ENCODE assay signal across 10 cellular contexts in the genomic region with DNA sequence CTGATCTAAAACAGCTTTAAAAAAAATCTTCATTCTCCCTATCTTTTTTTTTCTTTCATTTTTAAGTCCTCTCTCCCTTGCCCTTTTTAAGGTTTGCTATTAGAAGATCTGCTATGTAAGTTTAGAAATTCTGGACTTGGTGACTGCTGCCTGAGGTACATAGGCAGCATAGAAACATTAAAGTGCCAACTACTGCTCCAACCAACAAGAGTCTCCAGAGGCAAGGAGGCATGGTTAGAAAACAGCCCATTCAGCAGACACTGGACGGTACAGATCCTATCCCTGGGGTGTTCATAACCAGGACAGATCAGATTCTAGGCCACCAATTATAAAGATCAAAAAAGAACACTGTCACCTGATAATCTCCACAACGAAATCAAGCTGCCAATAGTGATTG. TPM values are rescaled to one million over a fixed set of nuclear protein-coding genes. Genes with fewer than 3 reads are reported as not detected.
A peak's percentile ranks its signal among the peaks of the same experiment; 100 is the strongest.
DNase-seq lines count a peak whose midpoint lies in the region; ATAC-seq, FAIRE-seq and TF ChIP-seq lines count a peak whose summit lies in the region.
"Had no signal": no experiment of that assay in that cellular context is flagged by ENCODE, and none has a peak within 500 bp of the region (broad histone marks: within the 10 kb centered on the region; RNA-seq: fewer than 3 reads in every experiment).

No MANE protein-coding gene starts in this region.

- POLR2A ChIA-PET in HepG2 (lab: Yijun Ruan, JAX), result interaction anchor here (1.6 kb wide), 1 partner anchor 62 kb away, joined by 4 read pairs; no protein-coding TSS in a partner anchor

- no peak for ATAC-seq in HepG2
- ATAC-seq in GM19455 (IDR thresholded peaks at IDR 0.05; ENCODE audit: unreplicated experiment), result no peak

- TF ChIP-seq CTCF in ascending aorta (IDR thresholded peaks at IDR 0.05) (no peak), HepG2 (CRISPR knock-in tag; IDR thresholded peaks at IDR 0.05) (no peak), ovary (IDR thresholded peaks at IDR 0.05) (no peak)

- peaks cover 24% of the 10 kb centered on the region for H3K79me2 ChIP-seq in HepG2 (ENCODE audit: insufficient read depth, low read length)

- intact Hi-C loops in ascending aorta (cut with DNase I), result loop anchor here (5.0 kb wide), 1 partner anchor 128 kb away; no protein-coding TSS in a partner anchor
- intact Hi-C loops in HepG2 (cut with micrococcal nuclease; ENCODE audit: unreplicated experiment), result no loop called here
- intact Hi-C loops in ovary (cut with DNase I), result no loop called here

- CTCF ChIA-PET in HepG2 (lab: Yijun Ruan, JAX; ENCODE audit: low intra/inter-chr PET ratio, low total read pairs), result no interaction called here

- in situ Hi-C loops in HepG2 (cut with HindIII; ENCODE audit: extremely low pct_ligation_motif_present, low pct_unique_long_range_greater_than_20kb), result no loop called here

- H3K4me2 ChIP-seq in HepG2 (ENCODE audit: low read depth, low read length), result no peak overlapping the region
- H3K4me2 ChIP-seq: KMS-11 had no signal

- FAIRE-seq in HepG2 (lab: Jason Lieb, UNC), result no peak

- H3K4me3 ChIP-seq in ascending aorta (peak overlapping the region; percentile 28 to 44), HepG2 (replicated peaks in 1 of 3; ENCODE audit: insufficient read depth in 1 of 3, low read depth in 2 of 3, low read length in 3 of 3) (no peak overlapping the region), subcutaneous abdominal adipose tissue (ENCODE audit: low read depth in 1 of 5, low read length in 5 of 5) (peak overlapping the region in 2 of 5 donors; percentile 33 to 38), ovary (no peak overlapping the region)

- WGBS in HepG2 (ENCODE audit: low lambda C conversion rate), result 68% methylated on average over 2 of the region's 2 CpGs
- WGBS in ovary, 3 donors, result 26 to 41% (median 26%) methylated on average over 2 of the region's 2 CpGs

- H2AFZ ChIP-seq in HepG2 (ENCODE audit: low read length), result no peak overlapping the region

- peaks cover 4% of the 10 kb centered on the region for H4K20me1 ChIP-seq in HepG2 (ENCODE audit: insufficient read depth, low read length)

- H3K9ac ChIP-seq in HepG2 (ENCODE audit: insufficient read depth, low read depth, low read length) (no peak overlapping the region), subcutaneous abdominal adipose tissue (ENCODE audit: low read length in 5 of 5) (peak overlapping the region in 3 of 5 donors; percentile 35 to 57 (median 51))
- H3K9ac ChIP-seq: KMS-11 had no signal

- TF ChIP-seq POLR2A in HepG2 (IDR thresholded peaks at IDR 0.05; ENCODE audit: insufficient read depth in 1 of 2, low read depth in 2 of 2, low read length in 2 of 2), result no peak
- no peak for TF ChIP-seq POLR2A in ovary (IDR thresholded peaks at IDR 0.05)

- H3K9me3 ChIP-seq in KOPT-K1 (ENCODE audit: insufficient read depth, low read length, poor library complexity, severe bottlenecking) (no peaks in the 10 kb centered on the region), ascending aorta (no peaks in the 10 kb centered on the region), HepG2 (ENCODE audit: low read length) (no peaks in the 10 kb centered on the region), subcutaneous abdominal adipose tissue (ENCODE audit: control insufficient read depth in 5 of 5, low read length in 5 of 5) (no peaks in the 10 kb centered on the region), ovary (no peaks in the 10 kb centered on the region)

- no TSS peak for BruUV-seq in HepG2 (replicated peaks; lab: Mats Ljungman, UMichigan)

- H3K36me3 ChIP-seq in KOPT-K1 (ENCODE audit: insufficient read depth, low read length), result peaks cover 37% of the 10 kb centered on the region
- peaks cover 3 to 28% of the 10 kb centered on the region in 2 donors for H3K36me3 ChIP-seq in ascending aorta
- peaks cover 14 to 34% of the 10 kb centered on the region in 2 experiments for H3K36me3 ChIP-seq in HepG2 (replicated peaks in 1 of 2; ENCODE audit: control insufficient read depth in 1 of 2, insufficient read depth in 2 of 2, low read length in 2 of 2)
- H3K36me3 ChIP-seq in subcutaneous abdominal adipose tissue (ENCODE audit: control insufficient read depth in 5 of 5, insufficient read depth in 5 of 5, low read length in 5 of 5), result peaks cover 3 to 28% (median 13%) of the 10 kb centered on the region in 5 donors
- H3K36me3 ChIP-seq in ovary, result no peaks in the 10 kb centered on the region

- H3K27ac ChIP-seq in KOPT-K1 (ENCODE audit: low read depth, low read length, poor library complexity, severe bottlenecking), result peak overlapping the region; percentile 61
- H3K27ac ChIP-seq in ascending aorta, result peak overlapping the region; percentile 74 to 78
- peak overlapping the region; percentile 71 for H3K27ac ChIP-seq in HepG2 (ENCODE audit: extremely low read length, insufficient read depth, low read length)
- H3K27ac ChIP-seq in subcutaneous abdominal adipose tissue (ENCODE audit: low read depth, low read length), result peak overlapping the region; percentile 80
- no peak overlapping the region for H3K27ac ChIP-seq in ovary
- H3K27ac ChIP-seq: KMS-11 had no signal

- TF ChIP-seq EP300 in HepG2 (IDR thresholded peaks at IDR 0.05; ENCODE audit: low read depth in 2 of 2, low read length in 2 of 2) (no peak), HepG2 (CRISPR knock-in tag; IDR thresholded peaks at IDR 0.05; ENCODE audit: borderline replicate concordance) (no peak), ovary (IDR thresholded peaks at IDR 0.05) (no peak)

- H3K27me3 ChIP-seq in ascending aorta (no peaks in the 10 kb centered on the region), HepG2 (ENCODE audit: control insufficient read depth in 1 of 2, insufficient read depth in 2 of 2, low read length in 2 of 2) (no peaks in the 10 kb centered on the region), subcutaneous abdominal adipose tissue (ENCODE audit: control insufficient read depth in 5 of 5, insufficient read depth in 4 of 5, low read length in 5 of 5) (no peaks in the 10 kb centered on the region), ovary (no peaks in the 10 kb centered on the region)

- DNase-seq in ascending aorta (ENCODE audit: low spot score in 2 of 2), result peak in 1 of 2 donors; percentile 28
- no peak for DNase-seq in HepG2 (ENCODE audit: low spot score)
- no peak for DNase-seq in Ammon's horn (ENCODE audit: low spot score)
- DNase-seq in stimulated activated CD4-positive, alpha-beta T cell treated with anti-CD3 and anti-CD28 coated beads, Interleukin-15, amount 100 ng/mL, for 24 hours, result no peak
- no peak for DNase-seq in ovary

- no peak for TF ChIP-seq RAD21 in HepG2 (CRISPR knock-in tag; IDR thresholded peaks at IDR 0.05)

- H3K4me1 ChIP-seq in ascending aorta (peaks cover 33 to 73% of the 10 kb centered on the region in 2 donors), HepG2 (ENCODE audit: insufficient read depth, low read length) (peaks cover 38% of the 10 kb centered on the region), subcutaneous abdominal adipose tissue (ENCODE audit: control insufficient read depth in 5 of 5, insufficient read depth in 5 of 5, low read length in 5 of 5) (peaks cover 8 to 83% (median 70%) of the 10 kb centered on the region in 5 donors), ovary (ENCODE audit: insufficient read depth) (peaks cover 15% of the 10 kb centered on the region)

RNA-seq across cellular contexts. Expression of a gene that starts 36.6 kb away (rescaled TPM):
- total RNA-seq in ascending aorta (2.0 TPM), HepG2 (2016; rRNA removed; fragmentation: Illumina TruSeq; extraction: Trizol) (0.88 and 1.00 TPM in 2 replicates), ovary (under 1 TPM in 6 of 7 donors, not detected in 1; 0.15 to 0.87 (median 0.41) TPM)
- total RNA-seq in HepG2 (2016; cell fraction: cytosol; rRNA removed; fragmentation: Illumina TruSeq; extraction: Trizol; ENCODE audit: low read depth), result 0.26 and 0.61 TPM in 2 replicates
- total RNA-seq in HepG2 (2016; cell fraction: insoluble cytoplasmic fraction; rRNA removed; fragmentation: Illumina TruSeq; extraction: Trizol), result 0.62 and 1.2 TPM in 2 replicates
- total RNA-seq in HepG2 (2016; cell fraction: membrane; rRNA removed; fragmentation: Illumina TruSeq; extraction: Trizol), result 1.4 and 1.5 TPM in 2 replicates
- total RNA-seq in HepG2 (2016; cell fraction: nucleus; rRNA removed; fragmentation: Illumina TruSeq; extraction: Trizol), result 1.2 and 1.3 TPM in 2 replicates
- polyA plus RNA-seq in HepG2 (2011; rRNA removed) (2.6 and 2.7 TPM in 2 replicates), ovary (under 1 TPM; 0.12 to 0.18 TPM)
- 2.8 and 3.5 TPM in 2 replicates for polyA plus RNA-seq in HepG2 (2011; cell fraction: cytosol; rRNA removed)
- polyA plus RNA-seq in HepG2 (2011; cell fraction: nucleus; rRNA removed), result 2.1 and 2.9 TPM in 2 replicates
- polyA plus RNA-seq in HepG2 (2012), result 1.5 and 2.0 TPM in 2 replicates
- polyA plus RNA-seq in HepG2 (2016; cell fraction: cytosol; fragmentation: Illumina TruSeq; extraction: Trizol; ENCODE audit: low read depth), result 1.1 TPM in 2 replicates
- polyA plus RNA-seq in HepG2 (2016; cell fraction: insoluble cytoplasmic fraction; fragmentation: Illumina TruSeq; extraction: Trizol; ENCODE audit: low read depth), result 1.2 and 1.5 TPM in 2 replicates
- 1.9 and 2.4 TPM in 2 replicates for polyA plus RNA-seq in HepG2 (2016; cell fraction: membrane; fragmentation: Illumina TruSeq; extraction: Trizol; ENCODE audit: low read depth)
- polyA plus RNA-seq in HepG2 (2016; cell fraction: nucleus; fragmentation: Illumina TruSeq; extraction: Trizol; ENCODE audit: insufficient read depth, low read depth), result 2.8 TPM in 2 replicates
- polyA minus RNA-seq in HepG2 (2011; rRNA and poly(A)+ RNA removed; ENCODE audit: low replicate concordance), result 1.1 and 7.0 TPM in 2 replicates
- 1.4 and 1.7 TPM in 2 replicates for polyA minus RNA-seq in HepG2 (2011; cell fraction: cytosol; rRNA and poly(A)+ RNA removed)
- 0.50 and 0.90 TPM in 2 replicates for polyA minus RNA-seq in HepG2 (2011; cell fraction: nucleus; rRNA and poly(A)+ RNA removed)

RNA-seq across cellular contexts. Expression of a gene that starts 45.9 kb away (rescaled TPM):
- total RNA-seq in ascending aorta (not detected), HepG2 (2016; rRNA removed; fragmentation: Illumina TruSeq; extraction: Trizol) (not detected in 2 replicates), ovary (10 to 100 TPM in 1 of 7 donors, 1 to 10 TPM in 1, under 1 TPM in 3, not detected in 2; 0.52 to 15.5 (median 0.89) TPM)
- total RNA-seq in HepG2 (2016; cell fraction: cytosol; rRNA removed; fragmentation: Illumina TruSeq; extraction: Trizol; ENCODE audit: low read depth), result not detected in 2 replicates
- not detected in 2 replicates for total RNA-seq in HepG2 (2016; cell fraction: insoluble cytoplasmic fraction; rRNA removed; fragmentation: Illumina TruSeq; extraction: Trizol)
- total RNA-seq in HepG2 (2016; cell fraction: membrane; rRNA removed; fragmentation: Illumina TruSeq; extraction: Trizol), result not detected in 2 replicates
- total RNA-seq in HepG2 (2016; cell fraction: nucleus; rRNA removed; fragmentation: Illumina TruSeq; extraction: Trizol), result not detected in 2 replicates
- polyA plus RNA-seq in HepG2 (2011; rRNA removed) (not detected in 2 replicates), ovary (under 1 TPM in 1 of 2 donors, not detected in 1; 0.06 TPM)
- not detected in 2 replicates for polyA plus RNA-seq in HepG2 (2011; cell fraction: cytosol; rRNA removed)
- polyA plus RNA-seq in HepG2 (2011; cell fraction: nucleus; rRNA removed), result 0.17 and 0.21 TPM in 2 replicates
- not detected in 2 replicates for polyA plus RNA-seq in HepG2 (2012)
- polyA plus RNA-seq in HepG2 (2016; cell fraction: cytosol; fragmentation: Illumina TruSeq; extraction: Trizol; ENCODE audit: low read depth), result not detected in 2 replicates
- not detected in 2 replicates for polyA plus RNA-seq in HepG2 (2016; cell fraction: insoluble cytoplasmic fraction; fragmentation: Illumina TruSeq; extraction: Trizol; ENCODE audit: low read depth)
- polyA plus RNA-seq in HepG2 (2016; cell fraction: membrane; fragmentation: Illumina TruSeq; extraction: Trizol; ENCODE audit: low read depth), result not detected in 2 replicates
- not detected in 2 replicates for polyA plus RNA-seq in HepG2 (2016; cell fraction: nucleus; fragmentation: Illumina TruSeq; extraction: Trizol; ENCODE audit: insufficient read depth, low read depth)
- 0.16 TPM in 1 of 2 replicates, not detected in the other for polyA minus RNA-seq in HepG2 (2011; rRNA and poly(A)+ RNA removed; ENCODE audit: low replicate concordance)
- not detected in 2 replicates for polyA minus RNA-seq in HepG2 (2011; cell fraction: cytosol; rRNA and poly(A)+ RNA removed)
- polyA minus RNA-seq in HepG2 (2011; cell fraction: nucleus; rRNA and poly(A)+ RNA removed), result not detected in 2 replicates
- total RNA-seq: SK-MEL-5 had no signal

RNA-seq across cellular contexts. Expression of a gene that starts 54.4 kb away (rescaled TPM):
- total RNA-seq in ascending aorta (13.2 TPM), HepG2 (2016; rRNA removed; fragmentation: Illumina TruSeq; extraction: Trizol) (not detected in 2 replicates), ovary (1 to 10 TPM in 4 of 7 donors, under 1 TPM in 3; 0.35 to 7.6 (median 1.2) TPM)
- not detected in 2 replicates for total RNA-seq in HepG2 (2016; cell fraction: cytosol; rRNA removed; fragmentation: Illumina TruSeq; extraction: Trizol; ENCODE audit: low read depth)
- total RNA-seq in HepG2 (2016; cell fraction: insoluble cytoplasmic fraction; rRNA removed; fragmentation: Illumina TruSeq; extraction: Trizol), result not detected in 2 replicates
- not detected in 2 replicates for total RNA-seq in HepG2 (2016; cell fraction: membrane; rRNA removed; fragmentation: Illumina TruSeq; extraction: Trizol)
- not detected in 2 replicates for total RNA-seq in HepG2 (2016; cell fraction: nucleus; rRNA removed; fragmentation: Illumina TruSeq; extraction: Trizol)
- polyA plus RNA-seq in HepG2 (2011; rRNA removed) (not detected in 2 replicates), ovary (1 to 10 TPM; 2.5 to 6.5 TPM)
- polyA plus RNA-seq in HepG2 (2011; cell fraction: cytosol; rRNA removed), result not detected in 2 replicates
- polyA plus RNA-seq in HepG2 (2011; cell fraction: nucleus; rRNA removed), result not detected in 2 replicates
- polyA plus RNA-seq in HepG2 (2012), result not detected in 2 replicates
- polyA plus RNA-seq in HepG2 (2016; cell fraction: cytosol; fragmentation: Illumina TruSeq; extraction: Trizol; ENCODE audit: low read depth), result not detected in 2 replicates
- polyA plus RNA-seq in HepG2 (2016; cell fraction: insoluble cytoplasmic fraction; fragmentation: Illumina TruSeq; extraction: Trizol; ENCODE audit: low read depth), result not detected in 2 replicates
- polyA plus RNA-seq in HepG2 (2016; cell fraction: membrane; fragmentation: Illumina TruSeq; extraction: Trizol; ENCODE audit: low read depth), result not detected in 2 replicates
- polyA plus RNA-seq in HepG2 (2016; cell fraction: nucleus; fragmentation: Illumina TruSeq; extraction: Trizol; ENCODE audit: insufficient read depth, low read depth), result not detected in 2 replicates
- not detected in 2 replicates for polyA minus RNA-seq in HepG2 (2011; rRNA and poly(A)+ RNA removed; ENCODE audit: low replicate concordance)
- polyA minus RNA-seq in HepG2 (2011; cell fraction: cytosol; rRNA and poly(A)+ RNA removed), result not detected in 2 replicates
- not detected in 2 replicates for polyA minus RNA-seq in HepG2 (2011; cell fraction: nucleus; rRNA and poly(A)+ RNA removed)
- total RNA-seq: SK-MEL-5 had no signal

Comparison
In these comparisons a context has a peak if more than half of its experiments do, and no peak if none do; other contexts are left out.
1. H3K27ac ChIP-seq: peak in KOPT-K1 (single experiment), ascending aorta (2 of 2), HepG2 (single experiment) and subcutaneous abdominal adipose tissue (single experiment); none in ovary (0 of 2).
2. H3K4me3 ChIP-seq: peak in ascending aorta (2 of 2); none in HepG2 (0 of 3) and ovary (single experiment).